10 cellular contexts compared by ENCODE assay signal in the genomic region with DNA sequence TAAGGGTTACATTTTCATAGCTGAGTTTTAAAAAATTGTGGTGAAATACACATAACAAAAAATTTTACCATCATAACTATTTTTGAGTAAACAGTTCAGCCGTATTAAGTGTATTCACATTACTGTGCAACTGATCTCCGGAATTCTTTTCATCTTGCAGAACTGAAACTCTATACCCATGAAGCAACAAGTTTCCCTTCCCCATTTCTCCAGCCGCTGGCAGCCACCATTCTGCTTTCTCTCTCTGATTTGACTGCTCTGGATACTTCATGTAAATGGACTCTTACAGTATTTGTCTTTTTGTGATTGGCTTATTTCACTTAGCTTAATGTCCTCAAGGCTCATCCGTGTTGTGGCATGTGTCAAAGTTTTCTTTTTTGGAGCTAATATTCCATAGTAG.
DNase-seq lines count a peak whose midpoint lies in the region; ATAC-seq and TF ChIP-seq lines count a peak whose summit lies in the region.
"Had no signal": no experiment of that assay in that cellular context is flagged by ENCODE, and none has a peak within 500 bp of the region (broad histone marks: within the 10 kb centered on the region; RNA-seq: fewer than 3 reads in every experiment).

No MANE protein-coding gene starts in this region.

- peak; percentile 100 for ATAC-seq in GM18870 (IDR thresholded peaks at IDR 0.05; ENCODE audit: unreplicated experiment)
- peak; percentile 100 for ATAC-seq in HG02610 (IDR thresholded peaks at IDR 0.05; ENCODE audit: unreplicated experiment)
- ATAC-seq in lower lobe of right lung = peak; percentile 68 to 71
- ATAC-seq in GM23338 = no peak
- ATAC-seq in CD4-positive, alpha-beta T cell (ENCODE audit: poor library complexity) = no peak

- peaks cover 17% of the 10 kb centered on the region for H3K9me2 ChIP-seq in GM23338 (ENCODE audit: insufficient read depth)

- H3K27me3 ChIP-seq in lower lobe of right lung (ENCODE audit: low read depth) (no peaks in the 10 kb centered on the region), GM23338 (ENCODE audit: insufficient read depth) (no peaks in the 10 kb centered on the region), A673 (replicated peaks; ENCODE audit: insufficient read depth, low read depth, low read length, poor library complexity) (peaks cover 4% of the 10 kb centered on the region)
- no peaks in the 10 kb centered on the region for H3K27me3 ChIP-seq in CD4-positive, alpha-beta T cell (ENCODE audit: control insufficient read depth, insufficient read depth, low read length)

- H3K27ac Mint-ChIP-seq in GM23338 = no peak overlapping the region
- no peak overlapping the region for H3K27ac Mint-ChIP-seq in CD4-positive, alpha-beta T cell

- H3K36me3 ChIP-seq in lower lobe of right lung (no peaks in the 10 kb centered on the region), GM23338 (ENCODE audit: insufficient read depth) (no peaks in the 10 kb centered on the region), A673 (ENCODE audit: insufficient read depth, low read length, poor library complexity, severe bottlenecking) (no peaks in the 10 kb centered on the region)

- no peak overlapping the region for H3K4me2 ChIP-seq in GM23338

- H3K27ac ChIP-seq in lower lobe of right lung = no peak overlapping the region
- no peak overlapping the region for H3K27ac ChIP-seq in GM23338 (ENCODE audit: low read depth)
- H3K27ac ChIP-seq in CD4-positive, alpha-beta T cell (ENCODE audit: low read depth, low read length) = no peak overlapping the region
- H3K27ac ChIP-seq in A673 (ENCODE audit: low read depth, low read length, poor library complexity, severe bottlenecking) = no peak overlapping the region
- H3K27ac ChIP-seq: epithelial cell of prostate had no signal

- no peak overlapping the region for H3K4me3 Mint-ChIP-seq in GM23338
- H3K4me3 Mint-ChIP-seq in CD4-positive, alpha-beta T cell = no peak overlapping the region

- TF ChIP-seq CTCF in lower lobe of right lung (IDR thresholded peaks at IDR 0.05) (no peak), GM23338 (conservative IDR thresholded peaks at IDR 0.05; ENCODE audit: low read depth in 2 of 2) (no peak), A673 (conservative IDR thresholded peaks at IDR 0.05; ENCODE audit: low read depth, low read length) (no peak)
- no peak for TF ChIP-seq CTCF in CD4-positive, alpha-beta T cell (IDR thresholded peaks at IDR 0.05)

- H2AFZ ChIP-seq in GM23338 = no peak overlapping the region

- no TSS peak for BruUV-seq in A673 (replicated peaks; lab: Mats Ljungman, UMichigan)

- H3K9me3 Mint-ChIP-seq in GM23338 = peaks cover 13% of the 10 kb centered on the region; the same call in 2 of the 3 replicates
- peaks cover 6% of the 10 kb centered on the region for H3K9me3 Mint-ChIP-seq in CD4-positive, alpha-beta T cell

- intact Hi-C loops in lower lobe of right lung (cut with DNase I) = no loop called here
- intact Hi-C loops in CD4-positive, alpha-beta T cell (cut with DNase I, micrococcal nuclease) = no loop called here
- intact Hi-C loops in A673 (cut with micrococcal nuclease; ENCODE audit: unreplicated experiment) = no loop called here

- CTCF ChIA-PET in CD4-positive, alpha-beta T cell (lab: Charles Lee) = no interaction called here
- CTCF ChIA-PET in A673 (lab: Charles Lee) = no interaction called here

- no peaks in the 10 kb centered on the region for H4K20me1 ChIP-seq in GM23338 (replicated peaks; ENCODE audit: insufficient read depth)

- no peaks in the 10 kb centered on the region for H3K9me3 ChIP-seq in lower lobe of right lung
- H3K9me3 ChIP-seq in CD4-positive, alpha-beta T cell (ENCODE audit: control insufficient read depth, low read length) = no peaks in the 10 kb centered on the region
- no peaks in the 10 kb centered on the region for H3K9me3 ChIP-seq in A673 (ENCODE audit: low read depth, low read length, poor library complexity, severe bottlenecking)

- POLR2A ChIA-PET in CD4-positive, alpha-beta T cell (lab: Charles Lee) = no interaction called here
- POLR2A ChIA-PET in A673 (lab: Charles Lee; ENCODE audit: low non-redundant PET) = no interaction called here

- H3K79me2 ChIP-seq in GM23338 (replicated peaks; ENCODE audit: insufficient read depth) = no peaks in the 10 kb centered on the region

- in situ Hi-C loops in KBM-7 (cut with MboI; ENCODE audit: low pct_unique_long_range_greater_than_20kb, low sequenced_read_pairs) = no loop called here

- H3K4me1 ChIP-seq in lower lobe of right lung (no peaks in the 10 kb centered on the region), GM23338 (ENCODE audit: insufficient read depth) (peaks cover 15% of the 10 kb centered on the region), A673 (ENCODE audit: insufficient read depth, low read length, poor library complexity, severe bottlenecking) (no peaks in the 10 kb centered on the region)

- no peaks in the 10 kb centered on the region for H3F3A ChIP-seq in GM23338 (replicated peaks; ENCODE audit: low read depth)

- H3K4me1 Mint-ChIP-seq in GM23338 = peaks cover 13% of the 10 kb centered on the region
- H3K4me1 Mint-ChIP-seq in CD4-positive, alpha-beta T cell (ENCODE audit: low read depth) = no peaks in the 10 kb centered on the region

- DNase-seq in KBM-7 = peak; percentile 21
- no peak for DNase-seq in lower lobe of right lung
- no peak for DNase-seq in GM23338 (ENCODE audit: low spot score)
- DNase-seq in activated CD4-positive, alpha-beta T cell treated with anti-CD3 and anti-CD28 coated beads, Interleukin-2, amount 50 U/mL, for 48 hours = no peak
- DNase-seq in CD4-positive, alpha-beta T cell = no peak
- no peak for DNase-seq in A673 (ENCODE audit: low spot score)
- DNase-seq: NCI-H345 had no signal

- peaks cover 7% of the 10 kb centered on the region; the same call in 2 of the 3 replicates for H3K36me3 Mint-ChIP-seq in GM23338 (ENCODE audit: low read depth)
- H3K36me3 Mint-ChIP-seq in CD4-positive, alpha-beta T cell (ENCODE audit: low read depth) = no peaks in the 10 kb centered on the region

- H3K4me3 ChIP-seq in lower lobe of right lung (no peak overlapping the region), GM23338 (no peak overlapping the region), A673 (ENCODE audit: low read depth, low read length, poor library complexity, severe bottlenecking) (no peak overlapping the region)

- H3K27me3 Mint-ChIP-seq in GM23338 (ENCODE audit: insufficient read depth, low read depth, poor library complexity) = peaks cover 2% of the 10 kb centered on the region
- H3K27me3 Mint-ChIP-seq in CD4-positive, alpha-beta T cell = peaks cover 17% of the 10 kb centered on the region

TF ChIP-seq in GM23338, 12 proteins besides CTCF, POLR2A, EP300 and RAD21 (continues in another document):
- no peak for TF ChIP-seq JUNB (IDR thresholded peaks at IDR 0.05; ENCODE audit: unreplicated experiment)
- TF ChIP-seq EZH2 (IDR thresholded peaks at IDR 0.05; ENCODE audit: low read depth, unreplicated experiment) = no peak
- TF ChIP-seq ZNF114 (CRISPR knock-in tag; IDR thresholded peaks at IDR 0.05) = no peak
- no peak for TF ChIP-seq POLR2AphosphoS5 (IDR thresholded peaks at IDR 0.05; ENCODE audit: low read depth)
- TF ChIP-seq EZH2phosphoT487 (IDR thresholded peaks at IDR 0.05; ENCODE audit: unreplicated experiment) = no peak
- TF ChIP-seq, protein P1, sequence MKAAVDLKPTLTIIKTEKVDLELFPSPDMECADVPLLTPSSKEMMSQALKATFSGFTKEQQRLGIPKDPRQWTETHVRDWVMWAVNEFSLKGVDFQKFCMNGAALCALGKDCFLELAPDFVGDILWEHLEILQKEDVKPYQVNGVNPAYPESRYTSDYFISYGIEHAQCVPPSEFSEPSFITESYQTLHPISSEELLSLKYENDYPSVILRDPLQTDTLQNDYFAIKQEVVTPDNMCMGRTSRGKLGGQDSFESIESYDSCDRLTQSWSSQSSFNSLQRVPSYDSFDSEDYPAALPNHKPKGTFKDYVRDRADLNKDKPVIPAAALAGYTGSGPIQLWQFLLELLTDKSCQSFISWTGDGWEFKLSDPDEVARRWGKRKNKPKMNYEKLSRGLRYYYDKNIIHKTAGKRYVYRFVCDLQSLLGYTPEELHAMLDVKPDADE (IDR thresholded peaks at IDR 0.05) = no peak
- no peak for TF ChIP-seq ZNF331 (CRISPR knock-in tag; IDR thresholded peaks at IDR 0.05; ENCODE audit: low read depth)

Comparison
In these comparisons a context has a peak if more than half of its experiments do, and no peak if none do; other contexts are left out.
1. ATAC-seq: peak in GM18870 (single experiment), HG02610 (single experiment) and lower lobe of right lung (2 of 2); none in GM23338 (single experiment) and CD4-positive, alpha-beta T cell (single experiment).